ENCODE assay signal across 8 cellular contexts in genomic region chr5:139636207-139636792, GRCh38. TPM values are rescaled to one million over a fixed set of nuclear protein-coding genes. Genes with fewer than 3 reads are reported as not detected.
DNase-seq lines count a peak whose midpoint lies in the region; ATAC-seq and TF ChIP-seq lines count a peak whose summit lies in the region.

No MANE protein-coding gene starts in this region.

- H3K27ac ChIP-seq in heart right ventricle (peak overlapping the region; percentile 12 to 97 (median 92)), neural progenitor cell (no peak overlapping the region)

- H3K36me3 Mint-ChIP-seq in neural progenitor cell: no peaks in the 10 kb centered on the region

- no peak overlapping the region for H2AFZ ChIP-seq in neural progenitor cell (replicated peaks)

- H3K9ac ChIP-seq in neural progenitor cell: no peak overlapping the region

- TF ChIP-seq CTCF in heart right ventricle (IDR thresholded peaks at IDR 0.05) (no peak), neural progenitor cell (IDR thresholded peaks at IDR 0.05) (no peak)

- H3K4me1 Mint-ChIP-seq in neural progenitor cell: peaks cover 69% of the 10 kb centered on the region

- WGBS in heart right ventricle, 2 donors: 59 to 74% methylated on average over 2 of the region's 2 CpGs

- H3K4me3 Mint-ChIP-seq in neural progenitor cell: peak overlapping the region; percentile 77

- peak overlapping the region; percentile 92 for H3K4me2 ChIP-seq in neural progenitor cell

- H3K27ac Mint-ChIP-seq in neural progenitor cell: no peak overlapping the region

- no peaks in the 10 kb centered on the region for H3K9me3 Mint-ChIP-seq in neural progenitor cell

- H3K4me1 ChIP-seq in heart right ventricle (peaks cover 19 to 62% (median 45%) of the 10 kb centered on the region in 9 donors), neural progenitor cell (peaks cover 36% of the 10 kb centered on the region)

- intact Hi-C loops in heart right ventricle (cut with DNase I) (loop anchor here in 8 of 10 donors (2.0 to 10.0 kb wide), 8 partner anchors 15 to 229 kb away; no protein-coding TSS in a partner anchor), Right ventricle myocardium inferior (cut with DNase I) (loop anchor here (2.0 to 10.0 kb wide), 2 partner anchors 35 to 209 kb away; no protein-coding TSS in a partner anchor)

- peaks cover 24% of the 10 kb centered on the region for H3K27me3 Mint-ChIP-seq in neural progenitor cell (ENCODE audit: insufficient read depth, low read depth)

- ATAC-seq in heart right ventricle: peak in 3 of 8 donors; percentile 0 to 4 (median 3)
- no peak for ATAC-seq in Right ventricle myocardium inferior
- ATAC-seq in HG02981 (IDR thresholded peaks at IDR 0.05; ENCODE audit: unreplicated experiment): peak; percentile 76

- DNase-seq in heart right ventricle (no peak), Right ventricle myocardium inferior (ENCODE audit: missing footprints) (no peak), T follicular helper cell (ENCODE audit: low read depth) (peak; percentile 32), cerebellar cortex (ENCODE audit: low spot score) (peak; percentile 17), neural progenitor cell (ENCODE audit: low spot score) (no peak), C1 segment of cervical spinal cord (lab: John Stamatoyannopoulos, UW) (no peak), DMS 273 treated with DMSO at 0.1 percent for 48 hours (lab: John Stamatoyannopoulos, UW) (no peak)

- H3K4me3 ChIP-seq in heart right ventricle: peak overlapping the region in 4 of 10 donors; percentile 54 to 65 (median 58)
- no peak overlapping the region for H3K4me3 ChIP-seq in neural progenitor cell

- H3F3A ChIP-seq in neural progenitor cell (ENCODE audit: low read depth): peaks cover 56% of the 10 kb centered on the region

- H3K9me3 ChIP-seq in heart right ventricle (no peaks in the 10 kb centered on the region), neural progenitor cell (ENCODE audit: low read depth) (no peaks in the 10 kb centered on the region)

- no peaks in the 10 kb centered on the region for H3K79me2 ChIP-seq in neural progenitor cell (ENCODE audit: low read depth)

- H3K36me3 ChIP-seq in heart right ventricle: peaks cover 0 to 15% (median 0%) of the 10 kb centered on the region in 9 donors
- H3K36me3 ChIP-seq in neural progenitor cell: no peaks in the 10 kb centered on the region

- H3K27me3 ChIP-seq in heart right ventricle: no peaks in the 10 kb centered on the region
- peaks cover 4% of the 10 kb centered on the region for H3K27me3 ChIP-seq in neural progenitor cell

- H4K20me1 ChIP-seq in neural progenitor cell (ENCODE audit: low read depth): peaks cover 79% of the 10 kb centered on the region

RNA-seq across cellular contexts. Expression of gene CXXC5, which starts 11.8 kb away (rescaled TPM):
- total RNA-seq in heart right ventricle (10 to 100 TPM; 30.7 to 51.6 (median 37.9) TPM), Right ventricle myocardium inferior (74.1 TPM), neural progenitor cell (ENCODE audit: low replicate concordance) (17.2 and 25.6 TPM in 2 replicates)
- 10 to 100 TPM; 28.7 to 31.4 TPM for polyA plus RNA-seq in heart right ventricle

Comparison
In these comparisons a context has a peak if more than half of its experiments do, and no peak if none do; other contexts are left out.
1. DNase-seq: peak in T follicular helper cell (single experiment) and cerebellar cortex (single experiment); none in heart right ventricle (0 of 2), Right ventricle myocardium inferior (single experiment), neural progenitor cell (single experiment), C1 segment of cervical spinal cord (0 of 14) and DMS 273 treated with DMSO at 0.1 percent for 48 hours (single experiment).